11 cellular contexts compared by ENCODE assay signal in genomic region chr15:50377867-50378751, GRCh38. TPM values are rescaled to one million over a fixed set of nuclear protein-coding genes. Genes with fewer than 3 reads are reported as not detected.
DNase-seq lines count a peak whose midpoint lies in the region; ATAC-seq and TF ChIP-seq lines count a peak whose summit lies in the region.
"Had no signal": no experiment of that assay in that cellular context is flagged by ENCODE, and none has a peak within 500 bp of the region (broad histone marks: within the 10 kb centered on the region; RNA-seq: fewer than 3 reads in every experiment).

No MANE protein-coding gene starts in this region.

- no peaks in the 10 kb centered on the region for H3K9me3 ChIP-seq in sigmoid colon
- no peaks in the 10 kb centered on the region for H3K9me3 ChIP-seq in hepatocyte (ENCODE audit: low read depth)
- H3K9me3 ChIP-seq: neutrophil had no signal

- peak overlapping the region; percentile 28 for H3K4me3 Mint-ChIP-seq in activated B cell treated with CpG ODN at 0.5 μM for 24 hours
- H3K4me3 Mint-ChIP-seq: CD4-positive, CD25-positive, alpha-beta regulatory T cell had no signal

- no peaks in the 10 kb centered on the region for H3K4me1 ChIP-seq in sigmoid colon
- H3K4me1 ChIP-seq in hepatocyte (ENCODE audit: insufficient read depth): no peaks in the 10 kb centered on the region

- DNase-seq in AG10803 (ENCODE audit: low read depth) (peak; percentile 24), GM19240 (ENCODE audit: insufficient read length, low spot score) (peak; percentile 64), activated B cell treated with CpG ODN at 0.5 μM for 24 hours (no peak), NCI-H187 treated with DMSO at 0.1 percent for 48 hours (lab: John Stamatoyannopoulos, UW) (no peak), sigmoid colon (no peak), hepatocyte (ENCODE audit: low spot score) (no peak), NCI-H146 (lab: John Stamatoyannopoulos, UW) (no peak)

- H3K79me2 ChIP-seq in hepatocyte: no peaks in the 10 kb centered on the region

- TF ChIP-seq POLR2A in sigmoid colon (IDR thresholded peaks at IDR 0.05): no peak

- TF ChIP-seq CTCF in AG10803 (conservative IDR thresholded peaks at IDR 0.05; ENCODE audit: low read length): no peak
- no peak for TF ChIP-seq CTCF in activated B cell treated with CpG ODN at 0.5 μM for 24 hours (IDR thresholded peaks at IDR 0.05)
- no peak for TF ChIP-seq CTCF in sigmoid colon (IDR thresholded peaks at IDR 0.05)
- no peak for TF ChIP-seq CTCF in hepatocyte (IDR thresholded peaks at IDR 0.05; ENCODE audit: poor library complexity)

- H3K27me3 ChIP-seq in sigmoid colon: no peaks in the 10 kb centered on the region
- no peaks in the 10 kb centered on the region for H3K27me3 ChIP-seq in hepatocyte
- H3K27me3 ChIP-seq: neutrophil had no signal

- POLR2A ChIA-PET in activated B cell treated with CpG ODN at 0.5 μM for 24 hours (lab: Charles Lee): interaction anchor here (0.7 to 6.7 kb wide), 5 partner anchors 13 to 194 kb away, joined by 3 to 79 read pairs (median 3); partner anchors contain the start of genes GABPB1 and USP8

- peak; percentile 97 for ATAC-seq in HG03045 (IDR thresholded peaks at IDR 0.05; ENCODE audit: unreplicated experiment)
- peak; percentile 87 for ATAC-seq in activated B cell treated with CpG ODN at 0.5 μM for 24 hours (ENCODE audit: low read depth)

- H4K20me1 ChIP-seq in hepatocyte (ENCODE audit: insufficient read depth, poor library complexity, severe bottlenecking): no peaks in the 10 kb centered on the region

- no peaks in the 10 kb centered on the region for H3K9me3 Mint-ChIP-seq in activated B cell treated with CpG ODN at 0.5 μM for 24 hours

- H3K27ac ChIP-seq in sigmoid colon (no peak overlapping the region), hepatocyte (no peak overlapping the region)
- H3K27ac ChIP-seq: epithelial cell of prostate, neutrophil had no signal

- H2AFZ ChIP-seq in hepatocyte: no peak overlapping the region

- H3K4me2 ChIP-seq in hepatocyte: no peak overlapping the region

- 62 to 66% methylated on average over 3 of the region's 3 CpGs for WGBS in sigmoid colon, 2 donors
- WGBS in hepatocyte (ENCODE audit: low lambda C conversion rate, missing lambda C conversion rate): 82% methylated on average over 3 of the region's 3 CpGs

- H3K9me2 ChIP-seq in hepatocyte (replicated peaks; ENCODE audit: insufficient read depth): no peaks in the 10 kb centered on the region

- intact Hi-C loops in activated B cell treated with CpG ODN at 0.5 μM for 24 hours (cut with micrococcal nuclease) (loop anchor here (1.0 kb wide), 4 partner anchors 12 to 46 kb away; partner anchors contain the start of genes GABPB1 and USP8), sigmoid colon (cut with DNase I) (no loop called here)

- CTCF ChIA-PET in activated B cell treated with CpG ODN at 0.5 μM for 24 hours (lab: Charles Lee): interaction anchor here (1.5 kb wide), 1 partner anchor 17 kb away, joined by 4 read pairs; no protein-coding TSS in a partner anchor

- no peaks in the 10 kb centered on the region for H3K27me3 Mint-ChIP-seq in activated B cell treated with CpG ODN at 0.5 μM for 24 hours
- H3K27me3 Mint-ChIP-seq: CD4-positive, CD25-positive, alpha-beta regulatory T cell had no signal

- no peak overlapping the region for H3K4me3 ChIP-seq in AG10803 (ENCODE audit: low read length)
- no peak overlapping the region for H3K4me3 ChIP-seq in sigmoid colon
- no peak overlapping the region for H3K4me3 ChIP-seq in hepatocyte

- peak overlapping the region; percentile 77 for H3K27ac Mint-ChIP-seq in activated B cell treated with CpG ODN at 0.5 μM for 24 hours

- TF ChIP-seq EP300 in sigmoid colon (IDR thresholded peaks at IDR 0.05): no peak

- H3K36me3 Mint-ChIP-seq in activated B cell treated with CpG ODN at 0.5 μM for 24 hours (ENCODE audit: low read depth): no peaks in the 10 kb centered on the region

- H3K36me3 ChIP-seq in sigmoid colon: no peaks in the 10 kb centered on the region
- H3K36me3 ChIP-seq in hepatocyte (replicated peaks; ENCODE audit: insufficient read depth, low read depth): no peaks in the 10 kb centered on the region
- H3K36me3 ChIP-seq: neutrophil had no signal

- peaks cover 17% of the 10 kb centered on the region for H3K4me1 Mint-ChIP-seq in activated B cell treated with CpG ODN at 0.5 μM for 24 hours

RNA-seq across cellular contexts. Expression of gene GABPB1, which starts 23.1 kb away (rescaled TPM):
- total RNA-seq in activated B cell treated with CpG ODN at 0.5 μM for 24 hours: 32.5 and 32.7 TPM in 2 replicates
- total RNA-seq in sigmoid colon: 10 to 100 TPM; 11.4 to 17.5 (median 14.6) TPM
- 1 to 10 TPM; 5.4 to 8.4 (median 7.6) TPM for polyA plus RNA-seq in sigmoid colon
- total RNA-seq in hepatocyte: 35.7 and 38.7 TPM in 2 replicates
- 18.2 and 23.3 TPM in 2 replicates for polyA plus RNA-seq in hepatocyte

RNA-seq across cellular contexts. Expression of gene USP8, which starts 46.1 kb away (rescaled TPM):
- total RNA-seq in activated B cell treated with CpG ODN at 0.5 μM for 24 hours (71.3 and 78.3 TPM in 2 replicates), sigmoid colon (10 to 100 TPM; 49.4 to 59.2 (median 50.1) TPM), hepatocyte (59.9 and 79.9 TPM in 2 replicates)
- polyA plus RNA-seq in sigmoid colon (10 to 100 TPM; 22.2 to 53.4 (median 30.3) TPM), hepatocyte (43.0 and 46.8 TPM in 2 replicates)

Comparison
In these comparisons a context has a peak if more than half of its experiments do, and no peak if none do; other contexts are left out.
1. DNase-seq: peak in AG10803 (single experiment) and GM19240 (single experiment); none in activated B cell treated with CpG ODN at 0.5 μM for 24 hours (single experiment), NCI-H187 treated with DMSO at 0.1 percent for 48 hours (single experiment), sigmoid colon (single experiment), hepatocyte (single experiment) and NCI-H146 (single experiment).